8 cellular contexts compared by ENCODE assay signal in the genomic region with DNA sequence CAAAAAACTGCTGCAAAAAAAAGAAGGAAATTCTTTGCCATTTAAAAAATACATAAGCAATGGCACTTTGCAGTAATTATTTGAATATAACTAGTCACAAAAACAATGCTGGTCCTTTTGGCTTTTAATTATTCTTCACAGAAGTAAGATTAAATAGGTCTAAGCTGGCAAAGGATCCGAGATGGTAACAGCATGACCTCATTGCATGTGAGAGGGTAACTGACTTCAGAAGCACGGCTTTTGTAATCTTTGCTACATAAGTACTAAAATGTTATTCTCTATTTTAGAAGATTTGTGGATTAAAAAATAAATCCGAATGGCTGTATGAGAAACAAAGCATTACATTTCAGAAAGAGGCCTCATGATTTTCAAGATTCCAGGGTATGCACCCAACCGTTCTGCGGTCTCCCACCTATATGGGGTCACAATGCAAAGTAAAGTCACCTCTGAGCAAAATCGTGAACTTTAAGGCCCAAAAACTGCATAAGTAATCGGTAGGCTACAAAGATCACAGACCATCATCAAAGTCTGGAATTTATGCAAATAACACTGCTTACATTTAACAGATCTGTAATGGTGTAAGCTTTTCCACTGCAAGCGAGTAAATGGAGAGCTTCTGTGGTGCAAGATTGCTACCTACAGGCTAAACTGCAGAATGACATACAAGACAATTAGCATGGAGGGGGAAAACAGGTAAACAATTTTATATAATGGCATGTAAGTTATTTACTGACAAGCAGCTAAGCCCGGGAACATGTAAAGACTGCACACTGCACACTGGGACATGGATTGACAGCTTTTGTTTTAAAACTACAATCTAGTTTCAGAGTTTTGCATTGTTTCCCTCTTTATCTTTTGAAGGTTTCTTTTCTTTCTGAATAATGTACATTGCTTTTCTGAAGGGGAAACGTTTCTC.
A peak's percentile ranks its signal among the peaks of the same experiment; 100 is the strongest.
DNase-seq lines count a peak whose midpoint lies in the region; ATAC-seq lines count a peak whose summit lies in the region.

No MANE protein-coding gene starts in this region.

- ATAC-seq in GM19438 (IDR thresholded peaks at IDR 0.05; ENCODE audit: low read depth, unreplicated experiment), result peak; percentile 89
- ATAC-seq in HG03354 (IDR thresholded peaks at IDR 0.05; ENCODE audit: poor library complexity, severe bottlenecking, unreplicated experiment), result peak; percentile 91

- peak; percentile 3 to 35 for DNase-seq in activated CD4-positive, alpha-beta T cell treated with anti-CD3 and anti-CD28 coated beads for 4 hours
- DNase-seq in activated CD4-positive, alpha-beta T cell treated with anti-CD3 and anti-CD28 coated beads for 1 hour, result no peak
- DNase-seq in NCI-H748 treated with DMSO at 0.1 percent for 48 hours (lab: John Stamatoyannopoulos, UW), result peak; percentile 48
- peak; percentile 70 for DNase-seq in amniotic epithelial cell (ENCODE audit: low read depth)
- DNase-seq in inferior parietal cortex (ENCODE audit: extremely low spot score), result peak; percentile 75
- peak; percentile 18 for DNase-seq in stromal cell of bone marrow (ENCODE audit: low read depth)
